Comparison of ENCODE assay signal across 3 cellular contexts in genomic region chr10:11177926-11178453, GRCh38.
TF ChIP-seq lines count a peak whose summit lies in the region.

No MANE protein-coding gene starts in this region.

TF ChIP-seq in GM12891, 5 proteins besides CTCF, POLR2A, EP300 and RAD21:
- no peak for TF ChIP-seq POU2F2 (IDR thresholded peaks at IDR 0.05; ENCODE audit: low read depth, low read length)
- peak; percentile 52 for TF ChIP-seq POLR2AphosphoS5 (IDR thresholded peaks at IDR 0.05; ENCODE audit: low read depth, low read length)

TF ChIP-seq in IMR-90, 13 proteins besides CTCF, POLR2A, EP300 and RAD21 (continued from another document):
- no peak for TF ChIP-seq NFE2L2 (IDR thresholded peaks at IDR 0.05; ENCODE audit: low read depth, low read length)

TF ChIP-seq in GM12878, 131 proteins besides CTCF, POLR2A, EP300 and RAD21 (continues in another document):
- peak; percentile 48; the same call in 1 of the 2 replicates for TF ChIP-seq BACH1 (IDR thresholded peaks at IDR 0.05; ENCODE audit: borderline replicate concordance)
- peak; percentile 9; the same call in 1 of the 3 replicates for TF ChIP-seq POU2F2 (IDR thresholded peaks at IDR 0.05; ENCODE audit: borderline replicate concordance, low read depth, low read length)
- no peak for TF ChIP-seq RUNX3 (IDR thresholded peaks at IDR 0.05; ENCODE audit: low read length)
- TF ChIP-seq POLR2AphosphoS2 (IDR thresholded peaks at IDR 0.05; ENCODE audit: low read depth, low read length): no peak
- TF ChIP-seq IKZF1 (conservative IDR thresholded peaks at IDR 0.05): no peak
- TF ChIP-seq SMARCA5 (IDR thresholded peaks at IDR 0.05): 0 out of 2 replicates have a peak, but pooled peaks have one; percentile 27
- TF ChIP-seq PRDM15 (CRISPR knock-in tag; IDR thresholded peaks at IDR 0.05): no peak
- TF ChIP-seq FOXK2 (IDR thresholded peaks at IDR 0.05): no peak
- TF ChIP-seq STAT3 (IDR thresholded peaks at IDR 0.05; ENCODE audit: low read depth, low read length): no peak
- no peak for TF ChIP-seq ZBTB4 (CRISPR knock-in tag; IDR thresholded peaks at IDR 0.05)
- TF ChIP-seq TAF1 (IDR thresholded peaks at IDR 0.05; ENCODE audit: borderline replicate concordance, low read depth, low read length): no peak
- TF ChIP-seq GABPA (IDR thresholded peaks at IDR 0.05; ENCODE audit: low read depth): no peak
- TF ChIP-seq PAX5 (IDR thresholded peaks at IDR 0.05; ENCODE audit: borderline replicate concordance, low read depth, low read length): 0 out of 2 replicates have a peak, but pooled peaks have one; percentile 8
- TF ChIP-seq EZH2 (IDR thresholded peaks at IDR 0.05; ENCODE audit: borderline replicate concordance, control insufficient read depth, low read depth, low read length): no peak
- TF ChIP-seq MLLT1 (IDR thresholded peaks at IDR 0.05): peak; percentile 77; the same call in 1 of the 2 replicates
- 0 out of 2 replicates have a peak, but pooled peaks have one; percentile 43 for TF ChIP-seq LARP7 (IDR thresholded peaks at IDR 0.05)
- TF ChIP-seq CHD2 (IDR thresholded peaks at IDR 0.05; ENCODE audit: borderline replicate concordance, low read depth, low read length): no peak
- no peak for TF ChIP-seq CREB1 (IDR thresholded peaks at IDR 0.05; ENCODE audit: low read depth)
- TF ChIP-seq ZSCAN29 (IDR thresholded peaks at IDR 0.05): 0 out of 2 replicates have a peak, but pooled peaks have one; percentile 3
- TF ChIP-seq PKNOX1 (IDR thresholded peaks at IDR 0.05): no peak
- no peak for TF ChIP-seq HDAC6 (IDR thresholded peaks at IDR 0.05; ENCODE audit: unreplicated experiment)
- no peak for TF ChIP-seq FOXM1 (IDR thresholded peaks at IDR 0.05; ENCODE audit: low read depth, low read length)
- TF ChIP-seq BCL11A (IDR thresholded peaks at IDR 0.05; ENCODE audit: low read depth, low read length): no peak
- no peak for TF ChIP-seq SRF (IDR thresholded peaks at IDR 0.05; ENCODE audit: low read depth in 2 of 2, low read length in 2 of 2)
- no peak for TF ChIP-seq USF1 (IDR thresholded peaks at IDR 0.05; ENCODE audit: borderline replicate concordance, extremely low read length, insufficient read depth, low read depth, low read length)
- TF ChIP-seq NFIC (IDR thresholded peaks at IDR 0.05; ENCODE audit: low read depth, low read length): no peak
- TF ChIP-seq CEBPB (IDR thresholded peaks at IDR 0.05; ENCODE audit: borderline replicate concordance in 1 of 2, low read depth in 2 of 2, low read length in 2 of 2): no peak
- TF ChIP-seq YY1 (IDR thresholded peaks at IDR 0.05; ENCODE audit: low read depth, low read length): no peak
- TF ChIP-seq MTA3 (IDR thresholded peaks at IDR 0.05; ENCODE audit: borderline replicate concordance, low read length): no peak
- TF ChIP-seq SMAD5 (IDR thresholded peaks at IDR 0.05; ENCODE audit: low read depth): no peak
- no peak for TF ChIP-seq ELK1 (IDR thresholded peaks at IDR 0.05; ENCODE audit: low read depth, low read length)
- no peak for TF ChIP-seq YBX1 (IDR thresholded peaks at IDR 0.05)
- TF ChIP-seq TCF3 (IDR thresholded peaks at IDR 0.05; ENCODE audit: borderline replicate concordance, insufficient read depth, low read depth, low read length): no peak
- TF ChIP-seq ZZZ3 (IDR thresholded peaks at IDR 0.05; ENCODE audit: control insufficient read depth, insufficient read length, low read depth): no peak
- TF ChIP-seq NFXL1 (IDR thresholded peaks at IDR 0.05; ENCODE audit: borderline replicate concordance): no peak
- no peak for TF ChIP-seq RBBP5 (conservative IDR thresholded peaks at IDR 0.05)
- TF ChIP-seq CHD1 (IDR thresholded peaks at IDR 0.05; ENCODE audit: low read depth, low read length): no peak
- TF ChIP-seq ZNF207 (IDR thresholded peaks at IDR 0.05; ENCODE audit: borderline replicate concordance): 0 out of 2 replicates have a peak, but pooled peaks have one; percentile 46
- TF ChIP-seq HSF1 (IDR thresholded peaks at IDR 0.05; ENCODE audit: low read depth, low read length): no peak
- TF ChIP-seq IKZF2 (IDR thresholded peaks at IDR 0.05): no peak
- no peak for TF ChIP-seq NKRF (conservative IDR thresholded peaks at IDR 0.05)
- no peak for TF ChIP-seq E2F4 (IDR thresholded peaks at IDR 0.05; ENCODE audit: low read depth, low read length)
- TF ChIP-seq ZNF274 (IDR thresholded peaks at IDR 0.05; ENCODE audit: insufficient read depth, insufficient read length): no peak
